ENCODE assay signal across 16 cellular contexts in genomic region chr6:54970337-54970736, GRCh38.
A peak's percentile ranks its signal among the peaks of the same experiment; 100 is the strongest.
DNase-seq lines count a peak whose midpoint lies in the region; FAIRE-seq and TF ChIP-seq lines count a peak whose summit lies in the region.
"Had no signal": no experiment of that assay in that cellular context is flagged by ENCODE, and none has a peak within 500 bp of the region (broad histone marks: within the 10 kb centered on the region; RNA-seq: fewer than 3 reads in every experiment).

No MANE protein-coding gene starts in this region.

- DNase-seq in ELR (ENCODE audit: low read depth) (peak; percentile 58), M059J (ENCODE audit: low read depth) (peak; percentile 15), endothelial cell of umbilical vein (ENCODE audit: low read depth, low spot score) (no peak), renal cortical epithelial cell (ENCODE audit: low read depth) (peak; percentile 65), CD14-positive monocyte (ENCODE audit: low spot score) (no peak), activated gamma-delta T cell treated with Interleukin-2 at 50 U/mL for 16 hours (no peak), osteocyte (ENCODE audit: extremely low spot score, unreplicated experiment) (no peak)
- DNase-seq: CD8-positive, alpha-beta T cell; KBM-7; NCI-H146; NCI-H524; Right ventricle myocardium superior; T-helper 1 cell had no signal

- no peaks in the 10 kb centered on the region for H3K27me3 ChIP-seq in endothelial cell of umbilical vein (ENCODE audit: control insufficient read depth in 2 of 2, insufficient read depth in 2 of 2, low read length in 2 of 2)

- TF ChIP-seq CTCF in endothelial cell of umbilical vein (IDR thresholded peaks at IDR 0.05; ENCODE audit: extremely low read depth in 1 of 2, insufficient read depth in 1 of 2, low read depth in 1 of 2, low read length in 2 of 2) (no peak), CD14-positive monocyte (IDR thresholded peaks at IDR 0.05) (no peak), osteocyte (IDR thresholded peaks at IDR 0.05) (no peak)

- H3K79me2 ChIP-seq in endothelial cell of umbilical vein (ENCODE audit: control insufficient read depth, insufficient read depth, low read length), result no peaks in the 10 kb centered on the region

- H4K20me1 ChIP-seq in endothelial cell of umbilical vein (replicated peaks; ENCODE audit: control insufficient read depth, extremely low read depth, insufficient read depth, low read length), result no peaks in the 10 kb centered on the region

- no peak overlapping the region for H3K4me3 Mint-ChIP-seq in CD14-positive monocyte
- H3K4me3 Mint-ChIP-seq in osteocyte (ENCODE audit: unreplicated experiment), result no peak overlapping the region
- H3K4me3 Mint-ChIP-seq: CD8-positive, alpha-beta T cell had no signal

- intact Hi-C loops in endothelial cell of umbilical vein (cut with micrococcal nuclease) (no loop called here), CD14-positive monocyte (cut with micrococcal nuclease) (no loop called here)

- POLR2A ChIA-PET in endothelial cell of umbilical vein (lab: Charles Lee), result no interaction called here

- H3K27ac ChIP-seq in endothelial cell of umbilical vein (ENCODE audit: insufficient read depth, low read depth, low read length), result no peak overlapping the region
- H3K27ac ChIP-seq: SK-N-MC had no signal

- H3K4me1 ChIP-seq in endothelial cell of umbilical vein (ENCODE audit: control insufficient read depth, extremely low read depth, insufficient read depth, low read length), result no peaks in the 10 kb centered on the region

- H3K4me1 Mint-ChIP-seq in CD14-positive monocyte (no peaks in the 10 kb centered on the region), osteocyte (ENCODE audit: unreplicated experiment) (peaks cover 9% of the 10 kb centered on the region)

- FAIRE-seq in endothelial cell of umbilical vein (lab: Jason Lieb, UNC), result no peak
- FAIRE-seq: GM12892, GM19239 had no signal

- no peak overlapping the region for H3K27ac Mint-ChIP-seq in CD14-positive monocyte
- no peak overlapping the region for H3K27ac Mint-ChIP-seq in osteocyte (ENCODE audit: unreplicated experiment)
- H3K27ac Mint-ChIP-seq: CD8-positive, alpha-beta T cell had no signal

- H3K27me3 Mint-ChIP-seq in CD14-positive monocyte (ENCODE audit: low read depth in 3 of 3) (no peaks in the 10 kb centered on the region), osteocyte (ENCODE audit: unreplicated experiment) (peaks cover 2% of the 10 kb centered on the region)

- CTCF ChIA-PET in endothelial cell of umbilical vein (lab: Charles Lee), result no interaction called here

- H3K9me3 ChIP-seq in endothelial cell of umbilical vein (replicated peaks; ENCODE audit: control insufficient read depth, insufficient read depth, low read length), result no peaks in the 10 kb centered on the region

- no peak overlapping the region for H3K9ac ChIP-seq in endothelial cell of umbilical vein (replicated peaks; ENCODE audit: extremely low read depth, insufficient read depth, low read length)

- no peaks in the 10 kb centered on the region for H3K36me3 ChIP-seq in endothelial cell of umbilical vein (ENCODE audit: control insufficient read depth in 2 of 2, extremely low read depth in 1 of 2, insufficient read depth in 2 of 2, low read length in 2 of 2)

- H3K4me3 ChIP-seq in endothelial cell of umbilical vein (replicated peaks in 1 of 3; ENCODE audit: insufficient read depth in 1 of 3, low read depth in 1 of 3, low read length in 3 of 3), result no peak overlapping the region
- H3K4me3 ChIP-seq: SK-N-MC had no signal

- no peak for TF ChIP-seq POLR2A in endothelial cell of umbilical vein (IDR thresholded peaks at IDR 0.05; ENCODE audit: low read depth, low read length)

- dilution Hi-C loops in endothelial cell of umbilical vein (cut with MboI; ENCODE audit: extremely low pct_ligation_motif_present, low sequenced_read_pairs), result no loop called here

- H3K9me1 ChIP-seq in endothelial cell of umbilical vein (replicated peaks; ENCODE audit: control insufficient read depth, extremely low read depth, insufficient read depth, low read length), result no peaks in the 10 kb centered on the region

- no peak overlapping the region for H2AFZ ChIP-seq in endothelial cell of umbilical vein (ENCODE audit: low read depth, low read length)

- no peak overlapping the region for H3K4me2 ChIP-seq in endothelial cell of umbilical vein (ENCODE audit: insufficient read depth, low read length)

- BruUV-seq in endothelial cell of umbilical vein (replicated peaks; lab: Mats Ljungman, UMichigan), result no TSS peak

- H3K9me3 Mint-ChIP-seq in CD14-positive monocyte (peaks cover 0 to 5% (median 0%) of the 10 kb centered on the region in 7 donors), osteocyte (ENCODE audit: unreplicated experiment) (no peaks in the 10 kb centered on the region)

- H3K36me3 Mint-ChIP-seq in CD14-positive monocyte, result no peaks in the 10 kb centered on the region
- no peaks in the 10 kb centered on the region for H3K36me3 Mint-ChIP-seq in osteocyte (ENCODE audit: unreplicated experiment)
- H3K36me3 Mint-ChIP-seq: CD8-positive, alpha-beta T cell had no signal

TF ChIP-seq in endothelial cell of umbilical vein, 7 proteins besides CTCF, POLR2A, EP300 and RAD21:
- TF ChIP-seq JUN (IDR thresholded peaks at IDR 0.05; ENCODE audit: borderline replicate concordance, insufficient read depth, insufficient read length, low read depth), result peak; percentile 42
- TF ChIP-seq EZH2 (IDR thresholded peaks at IDR 0.05; ENCODE audit: borderline replicate concordance, low read depth, low read length, severe bottlenecking), result no peak

Comparison
In these comparisons a context has a peak if more than half of its experiments do, and no peak if none do; other contexts are left out.
1. DNase-seq: peak in ELR (single experiment), M059J (single experiment) and renal cortical epithelial cell (single experiment); none in endothelial cell of umbilical vein (single experiment), CD14-positive monocyte (single experiment), activated gamma-delta T cell treated with Interleukin-2 at 50 U/mL for 16 hours (single experiment) and osteocyte (single experiment).